Comparison of ENCODE assay signal across 1 cellular context in genomic region chr2:127829845-127830246, GRCh38.
A peak's percentile ranks its signal among the peaks of the same experiment; 100 is the strongest.
TF ChIP-seq lines count a peak whose summit lies in the region.

No MANE protein-coding gene starts in this region.

TF ChIP-seq in GM12878, 131 proteins besides CTCF, POLR2A, EP300 and RAD21 (continued from another document and continues in another):
- TF ChIP-seq ZNF687 (IDR thresholded peaks at IDR 0.05): 0 out of 2 replicates have a peak, but pooled peaks have one; percentile 19
- no peak for TF ChIP-seq SREBF1 (IDR thresholded peaks at IDR 0.05; ENCODE audit: low read length)
- TF ChIP-seq NR2C2 (IDR thresholded peaks at IDR 0.05; ENCODE audit: borderline replicate concordance, control insufficient read depth, insufficient read length, low read depth): no peak
- TF ChIP-seq TBL1XR1 (IDR thresholded peaks at IDR 0.05; ENCODE audit: low read depth, low read length): peak; percentile 93
- peak; percentile 99 for TF ChIP-seq RUNX3 (IDR thresholded peaks at IDR 0.05; ENCODE audit: low read length)
- no peak for TF ChIP-seq NFXL1 (IDR thresholded peaks at IDR 0.05; ENCODE audit: borderline replicate concordance)
- TF ChIP-seq SRF (IDR thresholded peaks at IDR 0.05; ENCODE audit: low read depth in 2 of 2, low read length in 2 of 2): no peak
- TF ChIP-seq SUZ12 (IDR thresholded peaks at IDR 0.05; ENCODE audit: unreplicated experiment): no peak
- TF ChIP-seq NBN (IDR thresholded peaks at IDR 0.05): peak; percentile 79
- TF ChIP-seq SMC3 (IDR thresholded peaks at IDR 0.05; ENCODE audit: borderline replicate concordance, low read length): peak; percentile 12; the same call in 1 of the 2 replicates
- TF ChIP-seq BMI1 (IDR thresholded peaks at IDR 0.05; ENCODE audit: borderline replicate concordance): peak; percentile 52
- no peak for TF ChIP-seq POLR2AphosphoS2 (IDR thresholded peaks at IDR 0.05; ENCODE audit: low read depth, low read length)
- TF ChIP-seq, protein P1, sequence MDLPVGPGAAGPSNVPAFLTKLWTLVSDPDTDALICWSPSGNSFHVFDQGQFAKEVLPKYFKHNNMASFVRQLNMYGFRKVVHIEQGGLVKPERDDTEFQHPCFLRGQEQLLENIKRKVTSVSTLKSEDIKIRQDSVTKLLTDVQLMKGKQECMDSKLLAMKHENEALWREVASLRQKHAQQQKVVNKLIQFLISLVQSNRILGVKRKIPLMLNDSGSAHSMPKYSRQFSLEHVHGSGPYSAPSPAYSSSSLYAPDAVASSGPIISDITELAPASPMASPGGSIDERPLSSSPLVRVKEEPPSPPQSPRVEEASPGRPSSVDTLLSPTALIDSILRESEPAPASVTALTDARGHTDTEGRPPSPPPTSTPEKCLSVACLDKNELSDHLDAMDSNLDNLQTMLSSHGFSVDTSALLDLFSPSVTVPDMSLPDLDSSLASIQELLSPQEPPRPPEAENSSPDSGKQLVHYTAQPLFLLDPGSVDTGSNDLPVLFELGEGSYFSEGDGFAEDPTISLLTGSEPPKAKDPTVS (IDR thresholded peaks at IDR 0.05; ENCODE audit: low read depth, low read length): no peak
- no peak for TF ChIP-seq CEBPZ (IDR thresholded peaks at IDR 0.05; ENCODE audit: low read depth, low read length)
- TF ChIP-seq SKIL (IDR thresholded peaks at IDR 0.05; ENCODE audit: low read depth, poor library complexity, severe bottlenecking): peak; percentile 79
- peak; percentile 94; the same call in 1 of the 2 replicates for TF ChIP-seq RBBP5 (conservative IDR thresholded peaks at IDR 0.05)
- no peak for TF ChIP-seq CHD1 (IDR thresholded peaks at IDR 0.05; ENCODE audit: low read depth, low read length)
- TF ChIP-seq RELA (IDR thresholded peaks at IDR 0.05; ENCODE audit: borderline replicate concordance, partially characterized antibody): peak; percentile 71
- no peak for TF ChIP-seq SUPT20H (IDR thresholded peaks at IDR 0.05; ENCODE audit: borderline replicate concordance, control insufficient read depth, low read depth, low read length)
- no peak for TF ChIP-seq NRF1 (conservative IDR thresholded peaks at IDR 0.05; ENCODE audit: low read depth, low read length)
- peak; percentile 76 for TF ChIP-seq DPF2 (IDR thresholded peaks at IDR 0.05)
- no peak for TF ChIP-seq ZNF592 (IDR thresholded peaks at IDR 0.05)
- no peak for TF ChIP-seq ZNF622 (IDR thresholded peaks at IDR 0.05)
- TF ChIP-seq CHD4 (IDR thresholded peaks at IDR 0.05): no peak
- no peak for TF ChIP-seq STAT3 (IDR thresholded peaks at IDR 0.05; ENCODE audit: low read depth, low read length)
- peak; percentile 78 for TF ChIP-seq BCL3 (IDR thresholded peaks at IDR 0.05; ENCODE audit: borderline replicate concordance, insufficient read depth, low read depth, low read length, poor library complexity, severe bottlenecking)
- no peak for TF ChIP-seq MYB (IDR thresholded peaks at IDR 0.05; ENCODE audit: borderline replicate concordance, low read depth, low read length)
- TF ChIP-seq BRCA1 (IDR thresholded peaks at IDR 0.05; ENCODE audit: low read depth, low read length): no peak
- no peak for TF ChIP-seq TAF1 (IDR thresholded peaks at IDR 0.05; ENCODE audit: borderline replicate concordance, low read depth, low read length)
- no peak for TF ChIP-seq NR2C1 (IDR thresholded peaks at IDR 0.05)
- peak; percentile 56; the same call in 1 of the 2 replicates for TF ChIP-seq POLR2AphosphoS5 (IDR thresholded peaks at IDR 0.05; ENCODE audit: low read length)
- 0 out of 2 replicates have a peak, but pooled peaks have one; percentile 19 for TF ChIP-seq MLLT1 (IDR thresholded peaks at IDR 0.05)
- peak; percentile 35 for TF ChIP-seq E2F8 (IDR thresholded peaks at IDR 0.05; ENCODE audit: low read depth, partially characterized antibody)
- peak; percentile 86 for TF ChIP-seq ASH2L (IDR thresholded peaks at IDR 0.05; ENCODE audit: borderline replicate concordance, low read depth)
- no peak for TF ChIP-seq RB1 (IDR thresholded peaks at IDR 0.05; ENCODE audit: borderline replicate concordance)
- TF ChIP-seq TARDBP (IDR thresholded peaks at IDR 0.05; ENCODE audit: borderline replicate concordance): no peak
- TF ChIP-seq SPI1 (IDR thresholded peaks at IDR 0.05; ENCODE audit: borderline replicate concordance, insufficient read depth, low read depth, low read length): no peak
- TF ChIP-seq ZNF384 (IDR thresholded peaks at IDR 0.05; ENCODE audit: borderline replicate concordance, low read depth, low read length): 0 out of 2 replicates have a peak, but pooled peaks have one; percentile 9
- TF ChIP-seq POU2F2 (IDR thresholded peaks at IDR 0.05; ENCODE audit: borderline replicate concordance, low read depth, low read length): peak; percentile 96
- TF ChIP-seq PAX5 (IDR thresholded peaks at IDR 0.05; ENCODE audit: borderline replicate concordance, low read depth, low read length): peak; percentile 82; the same call in 1 of the 2 replicates
